In genomic region chr14:79379266-79379665, GRCh38 we compare ENCODE assay signal across 2 cellular contexts.
TF ChIP-seq lines count a peak whose summit lies in the region.

No MANE protein-coding gene starts in this region.

TF ChIP-seq in IMR-90, 13 proteins besides CTCF, POLR2A, EP300 and RAD21:
- TF ChIP-seq SMC3 (IDR thresholded peaks at IDR 0.05; ENCODE audit: low read depth, low read length) (no peak), RFX5 (IDR thresholded peaks at IDR 0.05; ENCODE audit: low read depth, low read length) (no peak), FOS (IDR thresholded peaks at IDR 0.05; ENCODE audit: low read depth, low read length) (no peak)

TF ChIP-seq in H1, 55 proteins besides CTCF, POLR2A, EP300 and RAD21:
- TF ChIP-seq TEAD4 (IDR thresholded peaks at IDR 0.05; ENCODE audit: low read depth, low read length), result no peak
- no peak for TF ChIP-seq SUZ12 (IDR thresholded peaks at IDR 0.05; ENCODE audit: low read length)
- TF ChIP-seq PHF8 (conservative IDR thresholded peaks at IDR 0.05; ENCODE audit: low read depth, low read length), result no peak
- TF ChIP-seq CEBPB (IDR thresholded peaks at IDR 0.05; ENCODE audit: low read depth, low read length), result no peak
- TF ChIP-seq MAX (IDR thresholded peaks at IDR 0.05), result no peak
- no peak for TF ChIP-seq ASH2L (IDR thresholded peaks at IDR 0.05; ENCODE audit: low read length)
- TF ChIP-seq SAP30 (IDR thresholded peaks at IDR 0.05; ENCODE audit: insufficient read depth, insufficient replicate concordance, low read length), result no peak
- TF ChIP-seq ATF3 (IDR thresholded peaks at IDR 0.05; ENCODE audit: insufficient read depth, low read depth, low read length), result no peak
- TF ChIP-seq SIRT6 (IDR thresholded peaks at IDR 0.05; ENCODE audit: low read length), result no peak
- no peak for TF ChIP-seq E2F6 (IDR thresholded peaks at IDR 0.05)
- no peak for TF ChIP-seq FOSL1 (IDR thresholded peaks at IDR 0.05; ENCODE audit: insufficient read depth, low read depth, low read length)
- TF ChIP-seq NANOG (IDR thresholded peaks at IDR 0.05; ENCODE audit: insufficient read depth, low read depth, low read length, poor library complexity, severe bottlenecking), result no peak
- TF ChIP-seq ZNF274 (IDR thresholded peaks at IDR 0.05; ENCODE audit: borderline replicate concordance, extremely low read depth, low read length), result no peak
- TF ChIP-seq KDM5A (IDR thresholded peaks at IDR 0.05; ENCODE audit: low read length), result no peak
- TF ChIP-seq TAF7 (optimal IDR thresholded peaks at IDR 0.05; ENCODE audit: borderline replicate concordance, low read depth, low read length), result no peak
- no peak for TF ChIP-seq SP1 (IDR thresholded peaks at IDR 0.05; ENCODE audit: low read depth, low read length)
